In the genomic region with DNA sequence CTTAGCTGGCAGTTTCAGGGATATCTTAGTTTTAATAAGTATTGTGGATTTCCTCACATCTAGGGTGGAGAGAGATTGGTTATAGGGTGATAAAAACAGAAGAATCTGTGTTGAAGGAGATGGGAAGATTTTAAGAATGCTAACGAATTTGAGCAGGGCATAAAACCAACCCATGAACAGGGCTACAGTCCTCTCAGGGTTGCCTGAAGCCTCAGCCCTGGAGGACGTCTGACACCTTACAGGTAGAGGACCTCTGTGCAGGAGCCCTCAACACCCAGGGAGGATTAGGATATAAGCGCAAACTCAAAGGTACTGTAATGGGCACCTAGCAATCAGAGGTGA, we compare ENCODE assay signal across 8 cellular contexts. TPM values are rescaled to one million over a fixed set of nuclear protein-coding genes. Genes with fewer than 3 reads are reported as not detected.
DNase-seq lines count a peak whose midpoint lies in the region; FAIRE-seq and TF ChIP-seq lines count a peak whose summit lies in the region.

No MANE protein-coding gene starts in this region.

- H3K36me3 ChIP-seq in ACC112 (ENCODE audit: insufficient read depth, low read length) (no peaks in the 10 kb centered on the region), GM23248 (ENCODE audit: low read depth) (no peaks in the 10 kb centered on the region), vagina (no peaks in the 10 kb centered on the region)

- in situ Hi-C loops in GM23248 (cut with MboI), result no loop called here

- FAIRE-seq in islet of Langerhans (lab: Jason Lieb, UNC), result peak; percentile 5

- peaks cover 40% of the 10 kb centered on the region for H3K79me2 ChIP-seq in ACC112 (ENCODE audit: control insufficient read depth, insufficient read depth, low read length, unreplicated experiment)
- H3K79me2 ChIP-seq in GM23248 (ENCODE audit: insufficient read depth), result peaks cover 39% of the 10 kb centered on the region

- DNase-seq in GM23248 (no peak), vagina (ENCODE audit: extremely low spot score in 2 of 2) (no peak), NCI-H1694 treated with DMSO at 0.1 percent for 48 hours (lab: John Stamatoyannopoulos, UW) (no peak), substantia nigra (lab: John Stamatoyannopoulos, UW) (no peak), NCI-H2029 (lab: John Stamatoyannopoulos, UW) (no peak)

- H4K20me1 ChIP-seq in GM23248 (ENCODE audit: insufficient read depth), result no peaks in the 10 kb centered on the region

- H3K4me2 ChIP-seq in GM23248 (ENCODE audit: unreplicated experiment), result peak overlapping the region; percentile 73

- H3K9ac ChIP-seq in GM23248, result no peak overlapping the region; the same call in 1 of the 2 replicates

- H3K9me2 ChIP-seq in GM23248 (ENCODE audit: insufficient read depth), result no peaks in the 10 kb centered on the region

- peaks cover 18% of the 10 kb centered on the region for H3F3A ChIP-seq in GM23248 (ENCODE audit: insufficient read depth)

- TF ChIP-seq POLR2A in vagina (IDR thresholded peaks at IDR 0.05), result no peak

- WGBS in GM23248 (ENCODE audit: low coverage in 1 of 2, low lambda C conversion rate in 2 of 2, missing lambda C conversion rate in 2 of 2), 2 experiments, result 0 to 3% methylated on average over 3 of the region's 3 CpGs

- peak overlapping the region; percentile 38 for H2AFZ ChIP-seq in ACC112 (ENCODE audit: low read length, unreplicated experiment)
- H2AFZ ChIP-seq in GM23248, result peak overlapping the region; percentile 77

- no peak overlapping the region for H3K27ac ChIP-seq in ACC112 (ENCODE audit: low read depth, low read length)
- H3K27ac ChIP-seq in GM23248, result no peak overlapping the region
- no peak overlapping the region for H3K27ac ChIP-seq in vagina
- no peak overlapping the region for H3K27ac ChIP-seq in substantia nigra (ENCODE audit: low read depth, low read length, poor library complexity, severe bottlenecking)

- H3K4me3 ChIP-seq in ACC112 (ENCODE audit: low read depth, low read length) (peak overlapping the region; percentile 68), GM23248 (peak overlapping the region; percentile 82), WI38 (ENCODE audit: low read depth, low read length) (peak overlapping the region; percentile 57), vagina (peak overlapping the region; percentile 64 to 96)

- H3K9me3 ChIP-seq in GM23248 (ENCODE audit: low read depth), result no peaks in the 10 kb centered on the region
- H3K9me3 ChIP-seq in vagina, result no peaks in the 10 kb centered on the region

- intact Hi-C loops in vagina (cut with DNase I), result loop anchor here (5.0 kb wide), 1 partner anchor 335 kb away; a partner anchor contains a TSS

- TF ChIP-seq CTCF in WI38 (IDR thresholded peaks at IDR 0.05; ENCODE audit: low read depth, low read length) (no peak), vagina (IDR thresholded peaks at IDR 0.05) (no peak)

- H3K27me3 ChIP-seq in ACC112 (ENCODE audit: insufficient read depth, low read length) (no peaks in the 10 kb centered on the region), GM23248 (replicated peaks; ENCODE audit: insufficient read depth) (no peaks in the 10 kb centered on the region), vagina (no peaks in the 10 kb centered on the region)

- H3K4me1 ChIP-seq in ACC112 (ENCODE audit: control insufficient read depth, insufficient read depth, low read length, unreplicated experiment) (peaks cover 16% of the 10 kb centered on the region), GM23248 (ENCODE audit: insufficient read depth) (peaks cover 19% of the 10 kb centered on the region), vagina (peaks cover 10% of the 10 kb centered on the region)

RNA-seq across cellular contexts. Expression of a gene that starts 0.5 kb away (rescaled TPM):
- 19.2 and 19.9 TPM in 2 replicates for total RNA-seq in GM23248 (2014; rRNA removed; shearing (Covaris generic))
- 13.5 and 14.7 TPM in 2 replicates for polyA plus RNA-seq in GM23248 (2016; fragmentation: Nextera tagmentation; extraction: Ambion mirVana)
- total RNA-seq in vagina, result 20.4 TPM
